8 cellular contexts compared by ENCODE assay signal in the genomic region with DNA sequence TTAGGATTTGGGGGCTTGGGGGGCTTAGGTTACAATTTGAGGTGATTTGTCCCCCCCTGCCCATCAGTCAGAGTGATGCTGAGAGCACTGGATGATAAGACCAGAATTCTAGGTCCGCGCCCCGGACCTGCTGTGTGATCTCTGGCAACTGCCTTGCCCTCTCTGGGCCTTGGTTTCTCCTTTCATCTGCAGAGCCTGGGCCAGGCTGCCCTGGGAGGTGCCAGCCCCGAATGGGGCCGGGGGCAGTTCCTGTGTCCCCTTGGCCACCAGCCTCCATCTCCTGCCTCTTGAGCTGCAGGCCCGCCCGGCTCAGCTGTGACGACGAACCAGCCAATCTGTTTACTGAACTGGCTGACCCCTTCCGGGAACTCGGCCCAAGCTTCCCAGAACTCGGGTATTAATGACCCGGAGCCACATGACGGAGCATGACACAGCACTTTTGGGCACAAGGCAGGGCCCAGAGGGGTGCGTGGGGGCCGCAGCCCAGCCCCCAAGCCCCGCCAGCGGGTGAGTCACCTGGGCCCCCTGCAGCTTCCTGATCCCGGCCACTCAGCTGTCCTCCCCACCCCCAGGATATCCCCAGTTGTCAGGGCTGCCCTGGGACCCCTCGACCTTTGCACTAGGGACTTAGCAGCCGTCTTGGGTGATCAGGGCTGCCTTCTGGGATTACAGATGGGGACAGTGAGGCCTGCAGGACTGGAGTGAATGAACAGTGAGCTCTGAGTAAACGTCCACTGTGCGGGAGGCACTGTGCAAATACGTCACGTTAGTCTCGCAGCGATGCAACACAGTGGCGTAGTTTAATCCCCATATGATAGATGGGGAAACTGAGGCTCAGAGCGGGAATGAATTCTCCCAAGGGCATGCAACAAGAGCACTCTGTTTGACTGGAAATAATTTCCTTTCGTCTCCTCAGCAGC.
DNase-seq lines count a peak whose midpoint lies in the region; ATAC-seq and TF ChIP-seq lines count a peak whose summit lies in the region.

No MANE protein-coding gene starts in this region.

- peak overlapping the region in 1 of 3 donors; percentile 13 for H3K4me3 ChIP-seq in breast epithelium

- TF ChIP-seq POLR2A in breast epithelium (IDR thresholded peaks at IDR 0.05) = no peak

- peaks cover 3 to 15% of the 10 kb centered on the region in 2 donors for H3K4me1 ChIP-seq in breast epithelium

- intact Hi-C loops in breast epithelium (cut with DNase I; ENCODE audit: low total_unique reads) = no loop called here

- DNase-seq in Daoy (ENCODE audit: low read depth) (peak; percentile 92), NCI-H460 (ENCODE audit: extremely low read depth, low read depth) (peak; percentile 90), breast epithelium (ENCODE audit: low spot score in 2 of 2) (peak; percentile 89 to 90), kidney tubule cell (ENCODE audit: low spot score) (peak; percentile 91), NCI-H1092 treated with DMSO at 0.1 percent for 48 hours (lab: John Stamatoyannopoulos, UW) (no peak)
- peak; percentile 5 to 29 for DNase-seq in stimulated activated CD4-positive, alpha-beta T cell treated with anti-CD3 and anti-CD28 coated beads, Interleukin-1b, Interleukin-23, amount 100 ng/mL, for 4 hours (ENCODE audit: low read depth in 2 of 2)

- H3K27me3 ChIP-seq in breast epithelium = no peaks in the 10 kb centered on the region

- no peaks in the 10 kb centered on the region for H3K36me3 ChIP-seq in breast epithelium

- TF ChIP-seq CTCF in breast epithelium (IDR thresholded peaks at IDR 0.05) = no peak

- H3K27ac ChIP-seq in breast epithelium = peak overlapping the region; percentile 81 to 89

- ATAC-seq in HG03196 (IDR thresholded peaks at IDR 0.05; ENCODE audit: unreplicated experiment) (no peak), GM19324 (IDR thresholded peaks at IDR 0.05; ENCODE audit: low FRiP score, unreplicated experiment) (no peak)

- H3K9me3 ChIP-seq in breast epithelium = no peaks in the 10 kb centered on the region
